Comparison of ENCODE assay signal across 9 cellular contexts in genomic region chr19:12485571-12485970, GRCh38. TPM values are rescaled to one million over a fixed set of nuclear protein-coding genes. Genes with fewer than 3 reads are reported as not detected.
DNase-seq lines count a peak whose midpoint lies in the region; ATAC-seq and TF ChIP-seq lines count a peak whose summit lies in the region.
"Had no signal": no experiment of that assay in that cellular context is flagged by ENCODE, and none has a peak within 500 bp of the region (broad histone marks: within the 10 kb centered on the region; RNA-seq: fewer than 3 reads in every experiment).

No MANE protein-coding gene starts in this region.

- H3K27me3 Mint-ChIP-seq in activated CD4-positive, alpha-beta T cell treated with anti-CD3 and anti-CD28 coated beads for 36 hours: no peaks in the 10 kb centered on the region
- no peaks in the 10 kb centered on the region for H3K27me3 Mint-ChIP-seq in osteocyte (ENCODE audit: unreplicated experiment)

- no TSS peak for BruUV-seq in PC-9 (replicated peaks; lab: Mats Ljungman, UMichigan)

- H3K36me3 ChIP-seq in PC-9 (ENCODE audit: low read depth): no peaks in the 10 kb centered on the region
- H3K36me3 ChIP-seq in endocrine pancreas (ENCODE audit: control insufficient read depth, insufficient read depth, low read length): no peaks in the 10 kb centered on the region

- POLR2A ChIA-PET in activated CD4-positive, alpha-beta T cell treated with anti-CD3 and anti-CD28 coated beads for 36 hours (lab: Charles Lee): no interaction called here
- POLR2A ChIA-PET in PC-9 (lab: Charles Lee; ENCODE audit: unreplicated experiment): no interaction called here

- no peak overlapping the region for H3K27ac ChIP-seq in PC-9

- H3K79me2 ChIP-seq in PC-9 (ENCODE audit: low read depth): no peaks in the 10 kb centered on the region

- no peak for ATAC-seq in activated CD4-positive, alpha-beta T cell treated with anti-CD3 and anti-CD28 coated beads for 36 hours

- H3K4me3 Mint-ChIP-seq in activated CD4-positive, alpha-beta T cell treated with anti-CD3 and anti-CD28 coated beads for 36 hours: peak overlapping the region; percentile 87
- peak overlapping the region; percentile 92 for H3K4me3 Mint-ChIP-seq in osteocyte (ENCODE audit: unreplicated experiment)

- no peaks in the 10 kb centered on the region; the same call in 1 of the 2 replicates for H3K9me3 ChIP-seq in PC-9 (ENCODE audit: insufficient read depth, low read depth)
- no peaks in the 10 kb centered on the region for H3K9me3 ChIP-seq in endocrine pancreas (ENCODE audit: control insufficient read depth, low read length)

- H3K9me2 ChIP-seq in PC-9 (ENCODE audit: insufficient read depth): no peaks in the 10 kb centered on the region

- CTCF ChIA-PET in activated CD4-positive, alpha-beta T cell treated with anti-CD3 and anti-CD28 coated beads for 36 hours (lab: Charles Lee): no interaction called here
- CTCF ChIA-PET in PC-9 (lab: Charles Lee): no interaction called here

- no peaks in the 10 kb centered on the region for H3K4me1 ChIP-seq in PC-9 (replicated peaks; ENCODE audit: insufficient read depth)
- no peaks in the 10 kb centered on the region for H3K4me1 ChIP-seq in endocrine pancreas (ENCODE audit: control insufficient read depth, insufficient read depth, low read length)

- H3K4me1 Mint-ChIP-seq in activated CD4-positive, alpha-beta T cell treated with anti-CD3 and anti-CD28 coated beads for 36 hours: peaks cover 27% of the 10 kb centered on the region
- peaks cover 26% of the 10 kb centered on the region for H3K4me1 Mint-ChIP-seq in osteocyte (ENCODE audit: unreplicated experiment)

- no peak for DNase-seq in activated CD4-positive, alpha-beta T cell treated with anti-CD3 and anti-CD28 coated beads for 36 hours
- DNase-seq in activated CD4-positive, alpha-beta T cell treated with anti-CD3 and anti-CD28 coated beads for 1 hour: no peak
- DNase-seq in PC-9 (no peak), osteocyte (ENCODE audit: extremely low spot score, unreplicated experiment) (no peak), SIG-M5 treated with dmso at 0.1 percent for 504 hours (lab: John Stamatoyannopoulos, UW; ENCODE audit: unreplicated experiment) (no peak), kidney glomerular epithelial cell (lab: John Stamatoyannopoulos, UW) (no peak), kidney tubule cell (ENCODE audit: low spot score) (no peak)
- DNase-seq: amniotic stem cell had no signal

- H2AFZ ChIP-seq in PC-9: no peak overlapping the region

- H3K27me3 ChIP-seq in PC-9 (ENCODE audit: insufficient read depth, low read depth) (0 out of 2 replicates have a peak, but pooled peaks cover 4% of the 10 kb centered on the region), endocrine pancreas (ENCODE audit: control insufficient read depth, insufficient read depth, low read length) (no peaks in the 10 kb centered on the region)

- H4K20me1 ChIP-seq in PC-9 (ENCODE audit: insufficient read depth): no peaks in the 10 kb centered on the region

- no peaks in the 10 kb centered on the region for H3K9me3 Mint-ChIP-seq in activated CD4-positive, alpha-beta T cell treated with anti-CD3 and anti-CD28 coated beads for 36 hours (ENCODE audit: low read depth)
- no peaks in the 10 kb centered on the region for H3K9me3 Mint-ChIP-seq in osteocyte (ENCODE audit: unreplicated experiment)

- H3F3A ChIP-seq in PC-9 (ENCODE audit: insufficient read depth, low read depth): no peaks in the 10 kb centered on the region

- peak overlapping the region; percentile 74; the same call in 1 of the 2 replicates for H3K4me2 ChIP-seq in PC-9

- no peak overlapping the region for H3K4me3 ChIP-seq in PC-9
- H3K4me3 ChIP-seq in endocrine pancreas (ENCODE audit: control insufficient read depth, insufficient read depth, low read length): no peak overlapping the region

- H3K27ac Mint-ChIP-seq in activated CD4-positive, alpha-beta T cell treated with anti-CD3 and anti-CD28 coated beads for 36 hours: no peak overlapping the region
- H3K27ac Mint-ChIP-seq in osteocyte (ENCODE audit: unreplicated experiment): peak overlapping the region; percentile 97

- peak overlapping the region; percentile 7 for H3K9ac ChIP-seq in endocrine pancreas (ENCODE audit: control insufficient read depth, insufficient read depth, low read length)

- H3K36me3 Mint-ChIP-seq in activated CD4-positive, alpha-beta T cell treated with anti-CD3 and anti-CD28 coated beads for 36 hours (ENCODE audit: low read depth): no peaks in the 10 kb centered on the region
- no peaks in the 10 kb centered on the region for H3K36me3 Mint-ChIP-seq in osteocyte (ENCODE audit: unreplicated experiment)

- no peak for TF ChIP-seq CTCF in PC-9 (conservative IDR thresholded peaks at IDR 0.05)
- TF ChIP-seq CTCF in osteocyte (IDR thresholded peaks at IDR 0.05): no peak

- intact Hi-C loops in activated CD4-positive, alpha-beta T cell treated with anti-CD3 and anti-CD28 coated beads for 36 hours (cut with DNase I, micrococcal nuclease): loop anchor here (2.0 kb wide), 3 partner anchors 45 to 191 kb away; partner anchors contain the start of genes ZNF44 (in 1 of the 2), ZNF443 (in 1 of the 2) and ZNF799 (in 1 of the 2)
- intact Hi-C loops in PC-9 (cut with micrococcal nuclease; ENCODE audit: unreplicated experiment): no loop called here

RNA-seq across cellular contexts. Expression of gene ZNF709, which starts 1.0 kb away (rescaled TPM):
- total RNA-seq in activated CD4-positive, alpha-beta T cell treated with anti-CD3 and anti-CD28 coated beads for 36 hours: 1 to 10 TPM; 1.7 to 2.1 TPM
- total RNA-seq in PC-9 (2021) (1.6 and 1.8 TPM in 2 replicates), osteocyte (3.4 and 3.9 TPM in 2 replicates)

RNA-seq across cellular contexts. Expression of gene ZNF443, which starts 44.8 kb away (rescaled TPM):
- total RNA-seq in activated CD4-positive, alpha-beta T cell treated with anti-CD3 and anti-CD28 coated beads for 36 hours: 1 to 10 TPM; 3.4 to 4.0 TPM
- total RNA-seq in PC-9 (2021) (3.3 and 3.5 TPM in 2 replicates), osteocyte (1.7 and 2.2 TPM in 2 replicates)
